Comparison of ENCODE assay signal across 24 cellular contexts in genomic region chr6:13769034-13769654, GRCh38. TPM values are rescaled to one million over a fixed set of nuclear protein-coding genes. Genes with fewer than 3 reads are reported as not detected.
DNase-seq lines count a peak whose midpoint lies in the region; ATAC-seq and TF ChIP-seq lines count a peak whose summit lies in the region.
"Had no signal": no experiment of that assay in that cellular context is flagged by ENCODE, and none has a peak within 500 bp of the region (broad histone marks: within the 10 kb centered on the region; RNA-seq: fewer than 3 reads in every experiment).

No MANE protein-coding gene starts in this region.

- H3K4me1 ChIP-seq in IMR-90 (ENCODE audit: control insufficient read depth, insufficient read depth, low read length) (peaks cover 2% of the 10 kb centered on the region; the same call in 1 of the 2 replicates), testis (no peaks in the 10 kb centered on the region)
- H3K4me1 ChIP-seq: A549 had no signal

- POLR2A ChIA-PET in activated naive CD8-positive, alpha-beta T cell treated with anti-CD3 and anti-CD28 coated beads, Interleukin-2, amount 10 ng/mL, durations not matched to agents 7 days and 5 days (lab: Charles Lee) = interaction anchor here (0.8 kb wide), 1 partner anchor 153 kb away, joined by 3 read pairs; no protein-coding TSS in a partner anchor
- POLR2A ChIA-PET in IMR-90 (lab: Charles Lee; ENCODE audit: unreplicated experiment) = no interaction called here
- POLR2A ChIA-PET in activated CD8-positive, alpha-beta T cell treated with anti-CD3 and anti-CD28 coated beads for 36 hours (lab: Charles Lee) = no interaction called here

- H3K23ac ChIP-seq in IMR-90 (ENCODE audit: low read depth, low read length) = no peak overlapping the region

- DNase-seq in activated naive CD8-positive, alpha-beta T cell treated with anti-CD3 and anti-CD28 coated beads, Interleukin-2, amount 10 ng/mL, durations not matched to agents 7 days and 5 days = no peak
- DNase-seq in activated naive CD8-positive, alpha-beta T cell treated with anti-CD3 and anti-CD28 coated beads for 36 hours = no peak
- no peak for DNase-seq in IMR-90
- peak; percentile 67 for DNase-seq in mesenteric fat pad (ENCODE audit: low spot score)
- peak; percentile 43 for DNase-seq in testis
- no peak for DNase-seq in activated CD8-positive, alpha-beta T cell treated with anti-CD3 and anti-CD28 coated beads for 36 hours
- DNase-seq in A172 (ENCODE audit: low spot score) = no peak
- DNase-seq: AML-193; KBM-7; MV-4-11; NCI-H1105; NCI-H1436 treated with DMSO at 0.1 percent for 48 hours; NCI-H1930; NCI-H2107; NCI-H446; NCI-H524 treated with DMSO at 0.1 percent for 48 hours; NCI-H82; NK-92 treated with Interleukin-12 subunit alpha and Interleukin-12 subunit beta, amount 100 ng/mL, for 24 hours; Right ventricle myocardium superior; RPMI8226 had no signal

- H3K9me3 Mint-ChIP-seq in activated naive CD8-positive, alpha-beta T cell treated with anti-CD3 and anti-CD28 coated beads, Interleukin-2, amount 10 ng/mL, durations not matched to agents 7 days and 5 days = no peaks in the 10 kb centered on the region
- no peaks in the 10 kb centered on the region for H3K9me3 Mint-ChIP-seq in activated naive CD8-positive, alpha-beta T cell treated with anti-CD3 and anti-CD28 coated beads for 36 hours
- H3K9me3 Mint-ChIP-seq in activated CD8-positive, alpha-beta T cell treated with anti-CD3 and anti-CD28 coated beads for 36 hours = peaks cover under 1% of the 10 kb centered on the region
- H3K9me3 Mint-ChIP-seq: CD4-positive, alpha-beta T cell had no signal

- H3K79me1 ChIP-seq in IMR-90 (ENCODE audit: low read depth in 1 of 2, low read length in 2 of 2) = no peaks in the 10 kb centered on the region

- dilution Hi-C loops in IMR-90 (cut with HindIII; ENCODE audit: low sequenced_read_pairs, unreplicated experiment) = no loop called here

- H3K27ac Mint-ChIP-seq in activated naive CD8-positive, alpha-beta T cell treated with anti-CD3 and anti-CD28 coated beads, Interleukin-2, amount 10 ng/mL, durations not matched to agents 7 days and 5 days = peak overlapping the region; percentile 38
- no peak overlapping the region for H3K27ac Mint-ChIP-seq in activated naive CD8-positive, alpha-beta T cell treated with anti-CD3 and anti-CD28 coated beads for 36 hours
- H3K27ac Mint-ChIP-seq in activated CD8-positive, alpha-beta T cell treated with anti-CD3 and anti-CD28 coated beads for 36 hours = no peak overlapping the region
- H3K27ac Mint-ChIP-seq: CD4-positive, alpha-beta T cell had no signal

- no peak overlapping the region for H3K4ac ChIP-seq in IMR-90 (ENCODE audit: low read depth, low read length)

- H3K14ac ChIP-seq in IMR-90 (replicated peaks; ENCODE audit: low read depth, low read length) = no peak overlapping the region

- TF ChIP-seq POLR2A in IMR-90 (IDR thresholded peaks at IDR 0.05; ENCODE audit: low read depth, low read length) = no peak
- no peak for TF ChIP-seq POLR2A in testis (IDR thresholded peaks at IDR 0.05)

- H3K9me3 ChIP-seq in IMR-90 (ENCODE audit: control insufficient read depth, insufficient read depth, low read length) = no peaks in the 10 kb centered on the region
- H3K9me3 ChIP-seq in testis = no peaks in the 10 kb centered on the region
- H3K9me3 ChIP-seq: SJSA1 had no signal

- H3K9ac ChIP-seq in IMR-90 (ENCODE audit: low read depth, low read length) = no peak overlapping the region

- no peak overlapping the region for H3K4me3 ChIP-seq in IMR-90 (ENCODE audit: insufficient read depth, low read depth, low read length)
- peak overlapping the region; percentile 45 to 55 for H3K4me3 ChIP-seq in testis
- H3K4me3 ChIP-seq: A549; BLaER1 treated with 17β-estradiol and CSF1 and Interleukin-3, amounts not matched to agents 10 nM and 100 nM; SJSA1 had no signal

- 99% methylated on average over 29 of the region's 47 CpGs; no CpG with 5 or more reads in 1 of the 2 experiments for WGBS in IMR-90 (ENCODE audit: extremely low coverage in 2 of 2, insufficient read length in 1 of 2), 2 experiments
- WGBS in testis, 2 donors = 56 to 79% methylated on average over 11 to 45 of the region's 47 CpGs

- 0 out of 2 replicates have a peak, but pooled peaks cover 2% of the 10 kb centered on the region for H3K9me1 ChIP-seq in IMR-90 (ENCODE audit: insufficient read depth, low read length)

- H3K27me3 Mint-ChIP-seq in activated naive CD8-positive, alpha-beta T cell treated with anti-CD3 and anti-CD28 coated beads, Interleukin-2, amount 10 ng/mL, durations not matched to agents 7 days and 5 days = no peaks in the 10 kb centered on the region
- H3K27me3 Mint-ChIP-seq in activated naive CD8-positive, alpha-beta T cell treated with anti-CD3 and anti-CD28 coated beads for 36 hours = peaks cover 13% of the 10 kb centered on the region
- peaks cover 3% of the 10 kb centered on the region for H3K27me3 Mint-ChIP-seq in activated CD8-positive, alpha-beta T cell treated with anti-CD3 and anti-CD28 coated beads for 36 hours
- H3K27me3 Mint-ChIP-seq: CD4-positive, alpha-beta T cell had no signal

- H3K56ac ChIP-seq in IMR-90 (ENCODE audit: extremely low read depth, insufficient read depth, low read length) = no peak overlapping the region

- CTCF ChIA-PET in IMR-90 (lab: Yijun Ruan, JAX) = no interaction called here
- CTCF ChIA-PET in activated CD8-positive, alpha-beta T cell treated with anti-CD3 and anti-CD28 coated beads for 36 hours (lab: Charles Lee) = interaction anchor here (1.1 to 1.4 kb wide), 3 partner anchors 27 to 159 kb away, joined by 3 read pairs; no protein-coding TSS in a partner anchor

- no peak overlapping the region for H2AK9ac ChIP-seq in IMR-90 (replicated peaks; ENCODE audit: low read depth, low read length, poor library complexity)

- no peak overlapping the region for H4K5ac ChIP-seq in IMR-90 (ENCODE audit: low read depth, low read length)

- no peaks in the 10 kb centered on the region for H3K36me3 Mint-ChIP-seq in activated naive CD8-positive, alpha-beta T cell treated with anti-CD3 and anti-CD28 coated beads, Interleukin-2, amount 10 ng/mL, durations not matched to agents 7 days and 5 days
- peaks cover under 1% of the 10 kb centered on the region for H3K36me3 Mint-ChIP-seq in activated naive CD8-positive, alpha-beta T cell treated with anti-CD3 and anti-CD28 coated beads for 36 hours
- no peaks in the 10 kb centered on the region for H3K36me3 Mint-ChIP-seq in activated CD8-positive, alpha-beta T cell treated with anti-CD3 and anti-CD28 coated beads for 36 hours (ENCODE audit: low read depth)

- H3K27ac ChIP-seq in IMR-90 (ENCODE audit: insufficient read depth, low read length) (no peak overlapping the region), testis (no peak overlapping the region)
- H3K27ac ChIP-seq: A549 had no signal

- peak overlapping the region; percentile 21 for H2AFZ ChIP-seq in IMR-90 (replicated peaks; ENCODE audit: low read length, poor library complexity)

- H2BK15ac ChIP-seq in IMR-90 (ENCODE audit: low read depth, low read length) = no peak overlapping the region

- H2BK5ac ChIP-seq in IMR-90 (ENCODE audit: low read depth, low read length, poor library complexity, severe bottlenecking) = no peak overlapping the region

- no peaks in the 10 kb centered on the region for H4K20me1 ChIP-seq in IMR-90 (ENCODE audit: insufficient read depth, low read length)
- H4K20me1 ChIP-seq: BLaER1 treated with 17β-estradiol and CSF1 and Interleukin-3, amounts not matched to agents 10 nM and 100 nM had no signal

- H3K4me1 Mint-ChIP-seq in activated naive CD8-positive, alpha-beta T cell treated with anti-CD3 and anti-CD28 coated beads, Interleukin-2, amount 10 ng/mL, durations not matched to agents 7 days and 5 days = peaks cover 26% of the 10 kb centered on the region
- peaks cover 25% of the 10 kb centered on the region for H3K4me1 Mint-ChIP-seq in activated naive CD8-positive, alpha-beta T cell treated with anti-CD3 and anti-CD28 coated beads for 36 hours
- H3K4me1 Mint-ChIP-seq in activated CD8-positive, alpha-beta T cell treated with anti-CD3 and anti-CD28 coated beads for 36 hours (ENCODE audit: low read depth) = peaks cover 20% of the 10 kb centered on the region

- no peak overlapping the region for H4K8ac ChIP-seq in IMR-90 (ENCODE audit: low read depth in 2 of 2, low read length in 2 of 2)

- intact Hi-C loops in IMR-90 (cut with micrococcal nuclease) = no loop called here
- intact Hi-C loops in testis (cut with DNase I; ENCODE audit: low total_unique reads) = no loop called here
- intact Hi-C loops in activated CD8-positive, alpha-beta T cell treated with anti-CD3 and anti-CD28 coated beads for 36 hours (cut with micrococcal nuclease) = loop anchor here (10.0 kb wide), 1 partner anchor 154 kb away; the partner anchor contains the start of gene NOL7

- H3K27me3 ChIP-seq in IMR-90 (ENCODE audit: control insufficient read depth, insufficient read depth, low read length) (no peaks in the 10 kb centered on the region), testis (no peaks in the 10 kb centered on the region)
- H3K27me3 ChIP-seq: SJSA1 had no signal

- no peak overlapping the region for H4K91ac ChIP-seq in IMR-90 (ENCODE audit: insufficient read depth, low read depth, low read length)

- in situ Hi-C loops in IMR-90 (cut with MboI; ENCODE audit: low sequenced_read_pairs) = no loop called here

- no peak overlapping the region for H2BK120ac ChIP-seq in IMR-90 (ENCODE audit: low read depth, low read length)

- no peak for ATAC-seq in activated naive CD8-positive, alpha-beta T cell treated with anti-CD3 and anti-CD28 coated beads, Interleukin-2, amount 10 ng/mL, durations not matched to agents 7 days and 5 days (ENCODE audit: low read depth)
- ATAC-seq in IMR-90 (ENCODE audit: low read depth) = no peak
- ATAC-seq in activated CD8-positive, alpha-beta T cell treated with anti-CD3 and anti-CD28 coated beads for 36 hours = no peak

- H3K18ac ChIP-seq in IMR-90 (ENCODE audit: low read depth, low read length) = no peak overlapping the region

- H2AK5ac ChIP-seq in IMR-90 (ENCODE audit: low read depth, low read length) = no peak overlapping the region

- H3K36me3 ChIP-seq in IMR-90 (ENCODE audit: control insufficient read depth, insufficient read depth, low read length) = no peaks in the 10 kb centered on the region
- H3K36me3 ChIP-seq in testis (ENCODE audit: low read depth, missing control alignments) = no peaks in the 10 kb centered on the region
- H3K36me3 ChIP-seq: SJSA1 had no signal

- no peak overlapping the region for H2BK20ac ChIP-seq in IMR-90 (ENCODE audit: low read depth, low read length)

- no peak for TF ChIP-seq CTCF in IMR-90 (conservative IDR thresholded peaks at IDR 0.05; ENCODE audit: low read depth, low read length)
- TF ChIP-seq CTCF in testis (IDR thresholded peaks at IDR 0.05) = no peak
- no peak for TF ChIP-seq CTCF in activated CD8-positive, alpha-beta T cell treated with anti-CD3 and anti-CD28 coated beads for 36 hours (IDR thresholded peaks at IDR 0.05)

- no peak overlapping the region for H3K4me2 ChIP-seq in IMR-90 (ENCODE audit: low read depth, low read length)
- H3K4me2 ChIP-seq: A549 had no signal

- no peak overlapping the region for H3K4me3 Mint-ChIP-seq in activated naive CD8-positive, alpha-beta T cell treated with anti-CD3 and anti-CD28 coated beads, Interleukin-2, amount 10 ng/mL, durations not matched to agents 7 days and 5 days
- H3K4me3 Mint-ChIP-seq in activated naive CD8-positive, alpha-beta T cell treated with anti-CD3 and anti-CD28 coated beads for 36 hours = no peak overlapping the region
- no peak overlapping the region for H3K4me3 Mint-ChIP-seq in activated CD8-positive, alpha-beta T cell treated with anti-CD3 and anti-CD28 coated beads for 36 hours
- H3K4me3 Mint-ChIP-seq: CD4-positive, alpha-beta T cell had no signal

- BruUV-seq in IMR-90 (replicated peaks; lab: Mats Ljungman, UMichigan) = no TSS peak

- no peak for TF ChIP-seq RAD21 in IMR-90 (IDR thresholded peaks at IDR 0.05; ENCODE audit: low read length)

RNA-seq across cellular contexts. Expression of gene MCUR1, which starts 45.2 kb away (rescaled TPM):
- 10 to 100 TPM; 16.4 to 18.4 TPM for total RNA-seq in activated naive CD8-positive, alpha-beta T cell treated with anti-CD3 and anti-CD28 coated beads, Interleukin-2, amount 10 ng/mL, durations not matched to agents 7 days and 5 days
- 10 to 100 TPM; 42.1 to 45.5 TPM for total RNA-seq in activated naive CD8-positive, alpha-beta T cell treated with anti-CD3 and anti-CD28 coated beads for 36 hours
- total RNA-seq in IMR-90 (2012; rRNA removed) = 4.1 and 5.6 TPM in 2 replicates
- polyA plus RNA-seq in IMR-90 (2012; rRNA removed) = 6.0 and 6.5 TPM in 2 replicates
- 3.9 and 4.3 TPM in 2 replicates for polyA plus RNA-seq in IMR-90 (2012; cell fraction: cytosol; rRNA removed)
- polyA plus RNA-seq in IMR-90 (2012; cell fraction: nucleus; rRNA removed; ENCODE audit: low replicate concordance) = 2.6 and 2.7 TPM in 2 replicates
- 28.8 TPM for total RNA-seq in mesenteric fat pad
- total RNA-seq in testis = 10 to 100 TPM; 12.8 to 18.5 TPM
- 12.0 TPM for polyA plus RNA-seq in testis (ENCODE audit: insufficient read depth, low read depth, low replicate concordance)
- 10 to 100 TPM; 34.8 to 38.0 TPM for total RNA-seq in activated CD8-positive, alpha-beta T cell treated with anti-CD3 and anti-CD28 coated beads for 36 hours
- total RNA-seq in A172 (2014; rRNA removed; shearing (Covaris generic)) = 13.9 and 18.7 TPM in 2 replicates

RNA-seq across cellular contexts. Expression of gene RANBP9, which starts 57.5 kb away (rescaled TPM):
- 10 to 100 TPM; 55.3 to 56.3 TPM for total RNA-seq in activated naive CD8-positive, alpha-beta T cell treated with anti-CD3 and anti-CD28 coated beads, Interleukin-2, amount 10 ng/mL, durations not matched to agents 7 days and 5 days
- 10 to 100 TPM; 54.9 to 56.5 TPM for total RNA-seq in activated naive CD8-positive, alpha-beta T cell treated with anti-CD3 and anti-CD28 coated beads for 36 hours
- total RNA-seq in IMR-90 (2012; rRNA removed) (17.7 and 23.3 TPM in 2 replicates), mesenteric fat pad (42.2 TPM), testis (100 to 1,000 TPM; 114 to 131 TPM)
- polyA plus RNA-seq in IMR-90 (2012; rRNA removed) (22.1 and 27.8 TPM in 2 replicates), testis (ENCODE audit: insufficient read depth, low read depth, low replicate concordance) (265 TPM)
- 4.6 and 5.4 TPM in 2 replicates for polyA plus RNA-seq in IMR-90 (2012; cell fraction: cytosol; rRNA removed)
- 3.0 and 31.7 TPM in 2 replicates for polyA plus RNA-seq in IMR-90 (2012; cell fraction: nucleus; rRNA removed; ENCODE audit: low replicate concordance)
- total RNA-seq in activated CD8-positive, alpha-beta T cell treated with anti-CD3 and anti-CD28 coated beads for 36 hours = 10 to 100 TPM; 53.3 to 56.2 TPM
- total RNA-seq in A172 (2014; rRNA removed; shearing (Covaris generic)) = 21.8 and 24.6 TPM in 2 replicates

Comparison
In these comparisons a context has a peak if more than half of its experiments do, and no peak if none do; other contexts are left out.
1. DNase-seq: peak in mesenteric fat pad (single experiment) and testis (single experiment); none in activated naive CD8-positive, alpha-beta T cell treated with anti-CD3 and anti-CD28 coated beads, Interleukin-2, amount 10 ng/mL, durations not matched to agents 7 days and 5 days (single experiment), activated naive CD8-positive, alpha-beta T cell treated with anti-CD3 and anti-CD28 coated beads for 36 hours (single experiment), IMR-90 (single experiment), activated CD8-positive, alpha-beta T cell treated with anti-CD3 and anti-CD28 coated beads for 36 hours (single experiment) and A172 (single experiment).